In the genomic region with DNA sequence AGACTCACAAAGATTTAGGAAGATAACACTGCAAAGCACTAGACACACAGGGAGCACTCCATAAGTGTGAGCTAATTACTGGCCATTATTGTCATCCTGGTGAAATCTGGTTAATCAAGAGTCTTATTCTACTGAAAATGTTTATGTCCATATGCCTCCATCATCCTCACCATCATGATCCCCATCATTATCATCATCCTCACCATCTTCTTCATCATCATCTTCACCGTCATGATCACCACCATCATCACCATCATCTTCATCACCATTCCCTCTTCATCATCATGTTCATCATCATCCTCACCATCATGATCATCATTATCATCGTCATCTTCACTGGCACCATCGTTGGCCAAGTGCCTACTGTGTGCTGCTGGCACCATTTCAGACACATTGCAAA, we compare ENCODE assay signal across 20 cellular contexts.
DNase-seq lines count a peak whose midpoint lies in the region; ATAC-seq and TF ChIP-seq lines count a peak whose summit lies in the region.
"Had no signal": no experiment of that assay in that cellular context is flagged by ENCODE, and none has a peak within 500 bp of the region (broad histone marks: within the 10 kb centered on the region; RNA-seq: fewer than 3 reads in every experiment).

No MANE protein-coding gene starts in this region.

- no peaks in the 10 kb centered on the region for H4K20me1 ChIP-seq in MM.1S (ENCODE audit: insufficient read depth, low read length)
- H4K20me1 ChIP-seq: BLaER1 had no signal

- POLR2A ChIA-PET in CD4-positive, alpha-beta T cell (lab: Charles Lee): interaction anchor here (1.2 to 4.1 kb wide), 3 partner anchors 12 to 27 kb away, joined by 3 to 33 read pairs (median 5); no protein-coding TSS in a partner anchor

- H3K4me1 Mint-ChIP-seq in activated CD8-positive, alpha-beta memory T cell treated with anti-CD3 and anti-CD28 coated beads, Interleukin-2, amount 10 ng/mL, durations not matched to agents 7 days and 5 days: peaks cover 61% of the 10 kb centered on the region
- peaks cover 48% of the 10 kb centered on the region for H3K4me1 Mint-ChIP-seq in CD4-positive, alpha-beta T cell (ENCODE audit: low read depth)
- peaks cover 48% of the 10 kb centered on the region for H3K4me1 Mint-ChIP-seq in central memory CD8-positive, alpha-beta T cell

- TF ChIP-seq CTCF in CD4-positive, alpha-beta T cell (IDR thresholded peaks at IDR 0.05): no peak
- TF ChIP-seq CTCF in MM.1S (IDR thresholded peaks at IDR 0.05; ENCODE audit: low read length) (no peak), colonic mucosa (IDR thresholded peaks at IDR 0.05) (no peak)

- peaks cover 12% of the 10 kb centered on the region for H3K9me3 Mint-ChIP-seq in activated CD8-positive, alpha-beta memory T cell treated with anti-CD3 and anti-CD28 coated beads, Interleukin-2, amount 10 ng/mL, durations not matched to agents 7 days and 5 days (ENCODE audit: low read depth)
- peaks cover 5% of the 10 kb centered on the region for H3K9me3 Mint-ChIP-seq in CD4-positive, alpha-beta T cell
- H3K9me3 Mint-ChIP-seq in central memory CD8-positive, alpha-beta T cell: peaks cover 12% of the 10 kb centered on the region

- no peaks in the 10 kb centered on the region for H3K9me3 ChIP-seq in CD4-positive, alpha-beta T cell (ENCODE audit: control insufficient read depth, low read length)
- H3K9me3 ChIP-seq in MM.1S (replicated peaks; ENCODE audit: insufficient read depth, low read length) (no peaks in the 10 kb centered on the region), colonic mucosa (no peaks in the 10 kb centered on the region)

- no peaks in the 10 kb centered on the region for H3F3A ChIP-seq in MM.1S (ENCODE audit: insufficient read depth, low read length)

- 0 out of 2 replicates have a peak overlapping the region, but pooled peaks have one; percentile 43 for H2AFZ ChIP-seq in MM.1S (ENCODE audit: low read length)

- no peaks in the 10 kb centered on the region for H3K27me3 Mint-ChIP-seq in activated CD8-positive, alpha-beta memory T cell treated with anti-CD3 and anti-CD28 coated beads, Interleukin-2, amount 10 ng/mL, durations not matched to agents 7 days and 5 days
- no peaks in the 10 kb centered on the region for H3K27me3 Mint-ChIP-seq in CD4-positive, alpha-beta T cell
- no peaks in the 10 kb centered on the region for H3K27me3 Mint-ChIP-seq in central memory CD8-positive, alpha-beta T cell

- H3K4me3 Mint-ChIP-seq in activated CD8-positive, alpha-beta memory T cell treated with anti-CD3 and anti-CD28 coated beads, Interleukin-2, amount 10 ng/mL, durations not matched to agents 7 days and 5 days: no peak overlapping the region
- H3K4me3 Mint-ChIP-seq in CD4-positive, alpha-beta T cell: no peak overlapping the region
- peak overlapping the region; percentile 36 for H3K4me3 Mint-ChIP-seq in central memory CD8-positive, alpha-beta T cell

- DNase-seq in activated CD8-positive, alpha-beta memory T cell treated with anti-CD3 and anti-CD28 coated beads, Interleukin-2, amount 10 ng/mL, durations not matched to agents 7 days and 5 days: peak; percentile 19
- DNase-seq in activated CD8-positive, alpha-beta memory T cell treated with anti-CD3 and anti-CD28 coated beads for 24 hours: no peak
- no peak for DNase-seq in CD4-positive, alpha-beta T cell
- DNase-seq in MM.1S: no peak
- DNase-seq in central memory CD8-positive, alpha-beta T cell (ENCODE audit: low spot score in 2 of 2): no peak
- DNase-seq in colonic mucosa: no peak
- no peak for DNase-seq in occipital lobe (lab: John Stamatoyannopoulos, UW)
- no peak for DNase-seq in SKM-1 (lab: John Stamatoyannopoulos, UW; ENCODE audit: unreplicated experiment)
- DNase-seq: DMS 273 treated with DMSO at 0.1 percent for 48 hours, GDM1, HCEC 1CT, NCI-H1417 treated with DMSO at 0.1 percent for 48 hours, NCI-H1930, NCI-H2171, NCI-H446, NCI-H748 treated with DMSO at 0.1 percent for 48 hours, OCI-M1 had no signal

- H3K36me3 Mint-ChIP-seq in activated CD8-positive, alpha-beta memory T cell treated with anti-CD3 and anti-CD28 coated beads, Interleukin-2, amount 10 ng/mL, durations not matched to agents 7 days and 5 days: peaks cover 37% of the 10 kb centered on the region
- H3K36me3 Mint-ChIP-seq in CD4-positive, alpha-beta T cell (ENCODE audit: low read depth): peaks cover 8% of the 10 kb centered on the region
- peaks cover 2% of the 10 kb centered on the region for H3K36me3 Mint-ChIP-seq in central memory CD8-positive, alpha-beta T cell (ENCODE audit: insufficient read depth)

- intact Hi-C loops in CD4-positive, alpha-beta T cell (cut with DNase I, micrococcal nuclease): loop anchor here in 1 of 2 experiments (5.0 kb wide), 1 partner anchor 48 kb away; no protein-coding TSS in a partner anchor
- intact Hi-C loops in colonic mucosa (cut with DNase I): no loop called here

- H3K9me2 ChIP-seq in MM.1S (replicated peaks; ENCODE audit: insufficient read depth, low read length): no peaks in the 10 kb centered on the region

- H3K36me3 ChIP-seq in MM.1S (replicated peaks; ENCODE audit: insufficient read depth, low read length) (no peaks in the 10 kb centered on the region), colonic mucosa (no peaks in the 10 kb centered on the region)
- H3K36me3 ChIP-seq: BLaER1 had no signal

- no peak overlapping the region for H3K9ac ChIP-seq in MM.1S (ENCODE audit: low read length)
- no peak overlapping the region for H3K9ac ChIP-seq in colonic mucosa (ENCODE audit: low read depth in 2 of 2, low read length in 2 of 2)
- H3K9ac ChIP-seq: BLaER1 had no signal

- no peaks in the 10 kb centered on the region for H3K79me2 ChIP-seq in MM.1S (ENCODE audit: low read length)

- H3K27me3 ChIP-seq in CD4-positive, alpha-beta T cell (ENCODE audit: control insufficient read depth, insufficient read depth, low read length): no peaks in the 10 kb centered on the region
- H3K27me3 ChIP-seq in MM.1S (replicated peaks; ENCODE audit: insufficient read depth, low read length) (no peaks in the 10 kb centered on the region), colonic mucosa (no peaks in the 10 kb centered on the region)
- H3K27me3 ChIP-seq: BLaER1 had no signal

- 0 out of 2 replicates have a peak overlapping the region, but pooled peaks have one; percentile 17 for H3K4me2 ChIP-seq in MM.1S (ENCODE audit: low read depth, low read length)
- H3K4me2 ChIP-seq: BLaER1 had no signal

- no peak overlapping the region for H3K4me3 ChIP-seq in MM.1S (ENCODE audit: low read length)
- H3K4me3 ChIP-seq in colonic mucosa: no peak overlapping the region
- H3K4me3 ChIP-seq: BLaER1, GM12878 had no signal

- no peak overlapping the region for H3K27ac ChIP-seq in CD4-positive, alpha-beta T cell (ENCODE audit: low read depth, low read length)
- H3K27ac ChIP-seq in MM.1S (ENCODE audit: low read length) (no peak overlapping the region), colonic mucosa (no peak overlapping the region)
- H3K27ac ChIP-seq: BLaER1, HL-60 had no signal

- peak overlapping the region; percentile 81 for H3K27ac Mint-ChIP-seq in activated CD8-positive, alpha-beta memory T cell treated with anti-CD3 and anti-CD28 coated beads, Interleukin-2, amount 10 ng/mL, durations not matched to agents 7 days and 5 days
- H3K27ac Mint-ChIP-seq in CD4-positive, alpha-beta T cell: peak overlapping the region; percentile 69
- peak overlapping the region; percentile 32 for H3K27ac Mint-ChIP-seq in central memory CD8-positive, alpha-beta T cell (ENCODE audit: low read depth)

- H3K4me1 ChIP-seq in MM.1S (ENCODE audit: low read length): no peaks in the 10 kb centered on the region
- no peaks in the 10 kb centered on the region for H3K4me1 ChIP-seq in colonic mucosa

- ATAC-seq in activated CD8-positive, alpha-beta memory T cell treated with anti-CD3 and anti-CD28 coated beads, Interleukin-2, amount 10 ng/mL, durations not matched to agents 7 days and 5 days: no peak
- ATAC-seq in CD4-positive, alpha-beta T cell (ENCODE audit: poor library complexity): no peak
- no peak for ATAC-seq in central memory CD8-positive, alpha-beta T cell (replicated peaks; ENCODE audit: extremely low read depth, poor library complexity, severe bottlenecking)
- ATAC-seq: GM12878 had no signal

- CTCF ChIA-PET in activated CD8-positive, alpha-beta memory T cell treated with anti-CD3 and anti-CD28 coated beads, Interleukin-2, amount 10 ng/mL, durations not matched to agents 7 days and 5 days (lab: Charles Lee): interaction anchor here (0.9 to 3.0 kb wide), 10 partner anchors 9 to 55 kb away, joined by 3 to 26 read pairs (median 4); no protein-coding TSS in a partner anchor
- CTCF ChIA-PET in CD4-positive, alpha-beta T cell (lab: Charles Lee): no interaction called here
